In genomic region chr2:232809349-232810124, GRCh38 we compare ENCODE assay signal across 22 cellular contexts. TPM values are rescaled to one million over a fixed set of nuclear protein-coding genes. Genes with fewer than 3 reads are reported as not detected.
A peak's percentile ranks its signal among the peaks of the same experiment; 100 is the strongest.
DNase-seq lines count a peak whose midpoint lies in the region; ATAC-seq and TF ChIP-seq lines count a peak whose summit lies in the region.
"Had no signal": no experiment of that assay in that cellular context is flagged by ENCODE, and none has a peak within 500 bp of the region (broad histone marks: within the 10 kb centered on the region; RNA-seq: fewer than 3 reads in every experiment).

No MANE protein-coding gene starts in this region.

- H3K9ac ChIP-seq in PC-3 (ENCODE audit: low read length) = no peak overlapping the region
- H3K9ac ChIP-seq in skeletal muscle tissue (ENCODE audit: low read depth in 1 of 3, low read length in 3 of 3) = peak overlapping the region in 2 of 3 donors; percentile 9 to 35

- no peak overlapping the region for H2AFZ ChIP-seq in PC-3 (ENCODE audit: low read length)

- no peaks in the 10 kb centered on the region for H3K9me2 ChIP-seq in PC-3 (replicated peaks; ENCODE audit: low read length)

- H3K9me3 ChIP-seq in PC-3 (ENCODE audit: low read length) (no peaks in the 10 kb centered on the region), skeletal muscle tissue (ENCODE audit: control insufficient read depth in 3 of 3, low read length in 3 of 3) (no peaks in the 10 kb centered on the region)
- H3K9me3 ChIP-seq: prostate gland had no signal

- H3K4me2 ChIP-seq in PC-3 (ENCODE audit: low read length) = no peak overlapping the region

- no peaks in the 10 kb centered on the region for H3F3A ChIP-seq in PC-3 (ENCODE audit: low read length, unreplicated experiment)

- no peak for ATAC-seq in activated naive CD8-positive, alpha-beta T cell treated with anti-CD3 and anti-CD28 coated beads, Interleukin-2, amount 10 ng/mL, durations not matched to agents 7 days and 5 days (ENCODE audit: low read depth)
- ATAC-seq in PC-3 = no peak
- ATAC-seq in left cardiac atrium = peak; percentile 78 to 80
- ATAC-seq in HG03175 (IDR thresholded peaks at IDR 0.05; ENCODE audit: unreplicated experiment) = no peak
- ATAC-seq: activated CD4-positive, CD25-positive, alpha-beta regulatory T cell treated with anti-CD3 and anti-CD28 coated beads, Interleukin-2, amount 50 U/mL, for 24 hours; activated T-helper 17 cell treated with anti-CD3 and anti-CD28 coated beads, Interleukin-2, amount 50 U/mL, for 72 hours had no signal

- intact Hi-C loops in PC-3 (cut with micrococcal nuclease) = no loop called here
- intact Hi-C loops in left cardiac atrium (cut with DNase I) = no loop called here

- H3K27ac Mint-ChIP-seq in activated naive CD8-positive, alpha-beta T cell treated with anti-CD3 and anti-CD28 coated beads, Interleukin-2, amount 10 ng/mL, durations not matched to agents 7 days and 5 days = peak overlapping the region; percentile 15
- H3K27ac Mint-ChIP-seq in activated naive CD8-positive, alpha-beta T cell treated with anti-CD3 and anti-CD28 coated beads for 36 hours = no peak overlapping the region
- H3K27ac Mint-ChIP-seq: activated T-helper 17 cell treated with anti-CD3 and anti-CD28 coated beads, Interleukin-2, amount 50 U/mL, for 72 hours; nephron; T-helper 2 cell treated with Interferon-gamma antibody and Interleukin-4, amounts not matched to agents 5 μg/mL and 100 μg/mL, for 36 hours had no signal

- no peak for DNase-seq in activated naive CD8-positive, alpha-beta T cell treated with anti-CD3 and anti-CD28 coated beads, Interleukin-2, amount 10 ng/mL, durations not matched to agents 7 days and 5 days
- no peak for DNase-seq in activated naive CD8-positive, alpha-beta T cell treated with anti-CD3 and anti-CD28 coated beads for 36 hours
- DNase-seq in PC-3 (no peak), left cardiac atrium (peak; percentile 24), GM10248 (ENCODE audit: extremely low spot score) (no peak), NCI-H1436 treated with DMSO at 0.1 percent for 48 hours (lab: John Stamatoyannopoulos, UW) (no peak)
- DNase-seq: dorsolateral prefrontal cortex; NCI-H1417; NCI-H2171; NCI-H748 treated with DMSO at 0.1 percent for 48 hours; stimulated activated CD4-positive, alpha-beta T cell treated with anti-CD3 and anti-CD28 coated beads, Interleukin-4, amount 100 ng/mL, for 4 hours had no signal

- no peaks in the 10 kb centered on the region for H3K27me3 ChIP-seq in PC-3 (ENCODE audit: low read length)
- H3K27me3 ChIP-seq in skeletal muscle tissue (ENCODE audit: control insufficient read depth in 3 of 3, insufficient read depth in 3 of 3, low read length in 3 of 3) = no peaks in the 10 kb centered on the region
- H3K27me3 ChIP-seq: dorsolateral prefrontal cortex had no signal

- no peaks in the 10 kb centered on the region for H3K79me2 ChIP-seq in PC-3 (ENCODE audit: low read length)

- peaks cover 55% of the 10 kb centered on the region; the same call in 1 of the 2 replicates for H3K36me3 ChIP-seq in PC-3 (ENCODE audit: low read depth, low read length)
- peaks cover 22 to 41% (median 41%) of the 10 kb centered on the region in 3 donors for H3K36me3 ChIP-seq in skeletal muscle tissue (ENCODE audit: control insufficient read depth in 3 of 3, insufficient read depth in 3 of 3, low read length in 3 of 3)

- no TSS peak for BruUV-seq in PC-3 (replicated peaks; lab: Mats Ljungman, UMichigan)

- H3K27ac ChIP-seq in PC-3 (ENCODE audit: low read length) (no peak overlapping the region), skeletal muscle tissue (ENCODE audit: low read depth, low read length) (peak overlapping the region; percentile 65)
- H3K27ac ChIP-seq: C4-2B, dorsolateral prefrontal cortex, prostate gland had no signal

- TF ChIP-seq CTCF in PC-3 (conservative IDR thresholded peaks at IDR 0.05; ENCODE audit: low read depth, low read length) (peak; percentile 30), GM10248 (IDR thresholded peaks at IDR 0.05; ENCODE audit: control extremely low read depth, extremely low read depth, low read depth, missing control alignments) (no peak)

- POLR2A ChIA-PET in activated naive CD8-positive, alpha-beta T cell treated with anti-CD3 and anti-CD28 coated beads, Interleukin-2, amount 10 ng/mL, durations not matched to agents 7 days and 5 days (lab: Charles Lee) = no interaction called here
- POLR2A ChIA-PET in PC-3 (lab: Charles Lee; ENCODE audit: unreplicated experiment) (interaction anchor here (0.7 kb wide), 1 partner anchor 113 kb away, joined by 3 read pairs; no protein-coding TSS in a partner anchor), GM10248 (lab: Yijun Ruan, JAX) (interaction anchor here (0.6 kb wide), 1 partner anchor 24 kb away, joined by 5 read pairs; no protein-coding TSS in a partner anchor)

- H4K20me1 ChIP-seq in PC-3 (ENCODE audit: low read length) = no peaks in the 10 kb centered on the region

- CTCF ChIA-PET in PC-3 (lab: Charles Lee) (no interaction called here), GM10248 (lab: Yijun Ruan, JAX) (interaction anchor here (0.8 to 2.5 kb wide), 9 partner anchors 10 to 445 kb away, joined by 3 to 14 read pairs (median 4); no protein-coding TSS in a partner anchor)

- H3K9me3 Mint-ChIP-seq in activated naive CD8-positive, alpha-beta T cell treated with anti-CD3 and anti-CD28 coated beads, Interleukin-2, amount 10 ng/mL, durations not matched to agents 7 days and 5 days = no peaks in the 10 kb centered on the region
- no peaks in the 10 kb centered on the region for H3K9me3 Mint-ChIP-seq in activated naive CD8-positive, alpha-beta T cell treated with anti-CD3 and anti-CD28 coated beads for 36 hours
- H3K9me3 Mint-ChIP-seq: activated T-helper 17 cell treated with anti-CD3 and anti-CD28 coated beads, Interleukin-2, amount 50 U/mL, for 72 hours; nephron; T-helper 2 cell treated with Interferon-gamma antibody and Interleukin-4, amounts not matched to agents 5 μg/mL and 100 μg/mL, for 36 hours had no signal

- H3K4me3 Mint-ChIP-seq in activated naive CD8-positive, alpha-beta T cell treated with anti-CD3 and anti-CD28 coated beads, Interleukin-2, amount 10 ng/mL, durations not matched to agents 7 days and 5 days = no peak overlapping the region
- no peak overlapping the region for H3K4me3 Mint-ChIP-seq in activated naive CD8-positive, alpha-beta T cell treated with anti-CD3 and anti-CD28 coated beads for 36 hours
- H3K4me3 Mint-ChIP-seq: activated T-helper 17 cell treated with anti-CD3 and anti-CD28 coated beads, Interleukin-2, amount 50 U/mL, for 72 hours; nephron; T-helper 2 cell treated with Interferon-gamma antibody and Interleukin-4, amounts not matched to agents 5 μg/mL and 100 μg/mL, for 36 hours had no signal

- H3K4me1 Mint-ChIP-seq in activated naive CD8-positive, alpha-beta T cell treated with anti-CD3 and anti-CD28 coated beads, Interleukin-2, amount 10 ng/mL, durations not matched to agents 7 days and 5 days = peaks cover 2% of the 10 kb centered on the region
- peaks cover 3% of the 10 kb centered on the region for H3K4me1 Mint-ChIP-seq in activated naive CD8-positive, alpha-beta T cell treated with anti-CD3 and anti-CD28 coated beads for 36 hours
- H3K4me1 Mint-ChIP-seq: nephron had no signal

- peaks cover 22% of the 10 kb centered on the region for H3K36me3 Mint-ChIP-seq in activated naive CD8-positive, alpha-beta T cell treated with anti-CD3 and anti-CD28 coated beads, Interleukin-2, amount 10 ng/mL, durations not matched to agents 7 days and 5 days
- peaks cover 17% of the 10 kb centered on the region for H3K36me3 Mint-ChIP-seq in activated naive CD8-positive, alpha-beta T cell treated with anti-CD3 and anti-CD28 coated beads for 36 hours

- H3K4me1 ChIP-seq in PC-3 (ENCODE audit: insufficient read depth, low read length) (no peaks in the 10 kb centered on the region), skeletal muscle tissue (ENCODE audit: control insufficient read depth in 3 of 3, insufficient read depth in 3 of 3, low read length in 3 of 3) (peaks cover 5 to 8% (median 7%) of the 10 kb centered on the region in 3 donors)
- H3K4me1 ChIP-seq: prostate gland had no signal

- no peaks in the 10 kb centered on the region for H3K27me3 Mint-ChIP-seq in activated naive CD8-positive, alpha-beta T cell treated with anti-CD3 and anti-CD28 coated beads, Interleukin-2, amount 10 ng/mL, durations not matched to agents 7 days and 5 days
- H3K27me3 Mint-ChIP-seq in activated naive CD8-positive, alpha-beta T cell treated with anti-CD3 and anti-CD28 coated beads for 36 hours = no peaks in the 10 kb centered on the region
- H3K27me3 Mint-ChIP-seq: activated T-helper 17 cell treated with anti-CD3 and anti-CD28 coated beads, Interleukin-2, amount 50 U/mL, for 72 hours had no signal

- H3K4me3 ChIP-seq in PC-3 (ENCODE audit: low read length) = no peak overlapping the region
- H3K4me3 ChIP-seq in skeletal muscle tissue (ENCODE audit: low read length in 3 of 3) = no peak overlapping the region
- H3K4me3 ChIP-seq: dorsolateral prefrontal cortex, prostate gland had no signal

RNA-seq across cellular contexts. Expression of gene KCNJ13, which starts 33.2 kb away (rescaled TPM):
- total RNA-seq in activated naive CD8-positive, alpha-beta T cell treated with anti-CD3 and anti-CD28 coated beads, Interleukin-2, amount 10 ng/mL, durations not matched to agents 7 days and 5 days = not detected
- total RNA-seq in activated naive CD8-positive, alpha-beta T cell treated with anti-CD3 and anti-CD28 coated beads for 36 hours = not detected
- total RNA-seq in PC-3 (2014; rRNA removed) (not detected in 2 replicates), left cardiac atrium (not detected), skeletal muscle tissue (not detected)
- total RNA-seq: activated T-helper 17 cell treated with anti-CD3 and anti-CD28 coated beads, Interleukin-2, amount 50 U/mL, for 72 hours; epithelial cell of proximal tubule; mesenteric fat pad; subcutaneous adipose tissue had no signal

Comparison
In these comparisons a context has a peak if more than half of its experiments do, and no peak if none do; other contexts are left out.
1. ATAC-seq: peak in left cardiac atrium (2 of 2); none in activated naive CD8-positive, alpha-beta T cell treated with anti-CD3 and anti-CD28 coated beads, Interleukin-2, amount 10 ng/mL, durations not matched to agents 7 days and 5 days (single experiment), PC-3 (single experiment) and HG03175 (single experiment).